Comparison of ENCODE assay signal across 1 cellular context in genomic region chr5:119452373-119453044, GRCh38.
TF ChIP-seq lines count a peak whose summit lies in the region.

Gene HSD17B4, plus strand, starts transcription at chr5:119452497. Its CDS starts 79 bp downstream, at chr5:119452576.

TF ChIP-seq in HepG2, 621 proteins besides CTCF, POLR2A, EP300 and RAD21 (continued from another document and continues in another):
- TF ChIP-seq PRDM10 (CRISPR knock-in tag; IDR thresholded peaks at IDR 0.05; ENCODE audit: low read depth) (peak; percentile 50; the same call in 1 of the 2 replicates), AGO1 (IDR thresholded peaks at IDR 0.05; ENCODE audit: low read depth, low read length, poor library complexity, severe bottlenecking) (peak; percentile 37), NRL (CRISPR knock-in tag; IDR thresholded peaks at IDR 0.05; ENCODE audit: borderline replicate concordance) (peak; percentile 73; the same call in 1 of the 2 replicates), TBX3 (IDR thresholded peaks at IDR 0.05; ENCODE audit: borderline replicate concordance) (peak; percentile 42; the same call in 1 of the 2 replicates), ZNF143 (CRISPR knock-in tag; IDR thresholded peaks at IDR 0.05) (peak; percentile 90), ZNF75D (CRISPR knock-in tag; IDR thresholded peaks at IDR 0.05; ENCODE audit: borderline replicate concordance) (no peak), PBX2 (CRISPR knock-in tag; IDR thresholded peaks at IDR 0.05) (no peak), ARID5B (CRISPR knock-in tag; IDR thresholded peaks at IDR 0.05) (peak; percentile 78), PRMT3 (CRISPR knock-in tag; IDR thresholded peaks at IDR 0.05; ENCODE audit: borderline replicate concordance, low read depth) (no peak), ZNF317 (CRISPR knock-in tag; IDR thresholded peaks at IDR 0.05) (peak; percentile 68; the same call in 1 of the 2 replicates), MIER3 (CRISPR knock-in tag; IDR thresholded peaks at IDR 0.05; ENCODE audit: borderline replicate concordance) (peak; percentile 93; the same call in 1 of the 2 replicates), PBX3 (CRISPR knock-in tag; IDR thresholded peaks at IDR 0.05; ENCODE audit: borderline replicate concordance) (no peak), ZNF414 (CRISPR knock-in tag; IDR thresholded peaks at IDR 0.05) (peak; percentile 80; the same call in 1 of the 2 replicates), ADNP (CRISPR knock-in tag; IDR thresholded peaks at IDR 0.05) (no peak), SP1 (IDR thresholded peaks at IDR 0.05) (no peak), SP1 (CRISPR knock-in tag; IDR thresholded peaks at IDR 0.05) (peak; percentile 53; the same call in 1 of the 2 replicates), ZNF549 (CRISPR knock-in tag; IDR thresholded peaks at IDR 0.05) (no peak), MTA1 (CRISPR knock-in tag; IDR thresholded peaks at IDR 0.05; ENCODE audit: borderline replicate concordance) (peak; percentile 78), REPIN1 (CRISPR knock-in tag; IDR thresholded peaks at IDR 0.05; ENCODE audit: borderline replicate concordance, low read depth) (0 out of 2 replicates have a peak, but pooled peaks have one; percentile 20), ZNF691 (CRISPR knock-in tag; IDR thresholded peaks at IDR 0.05; ENCODE audit: borderline replicate concordance, low read depth) (0 out of 2 replicates have a peak, but pooled peaks have one; percentile 44), KDM5A (IDR thresholded peaks at IDR 0.05; ENCODE audit: borderline replicate concordance, low read length) (peak; percentile 67; the same call in 1 of the 2 replicates), ZNF615 (CRISPR knock-in tag; IDR thresholded peaks at IDR 0.05; ENCODE audit: borderline replicate concordance) (peak; percentile 93; the same call in 1 of the 2 replicates), ZBTB39 (CRISPR knock-in tag; IDR thresholded peaks at IDR 0.05) (peak; percentile 97), HINFP (CRISPR knock-in tag; IDR thresholded peaks at IDR 0.05; ENCODE audit: low read depth) (0 out of 2 replicates have a peak, but pooled peaks have one; percentile 34), ZNF512B (CRISPR knock-in tag; IDR thresholded peaks at IDR 0.05; ENCODE audit: borderline replicate concordance) (no peak), GATA4 (IDR thresholded peaks at IDR 0.05; ENCODE audit: borderline replicate concordance, low read depth) (peak; percentile 90), ZBTB37 (CRISPR knock-in tag; IDR thresholded peaks at IDR 0.05) (0 out of 2 replicates have a peak, but pooled peaks have one; percentile 55), ZMYM4 (CRISPR knock-in tag; IDR thresholded peaks at IDR 0.05) (peak; percentile 85), GLMP (CRISPR knock-in tag; IDR thresholded peaks at IDR 0.05; ENCODE audit: borderline replicate concordance) (0 out of 2 replicates have a peak, but pooled peaks have one; percentile 22)
